1 cellular context compared by ENCODE assay signal in the genomic region with DNA sequence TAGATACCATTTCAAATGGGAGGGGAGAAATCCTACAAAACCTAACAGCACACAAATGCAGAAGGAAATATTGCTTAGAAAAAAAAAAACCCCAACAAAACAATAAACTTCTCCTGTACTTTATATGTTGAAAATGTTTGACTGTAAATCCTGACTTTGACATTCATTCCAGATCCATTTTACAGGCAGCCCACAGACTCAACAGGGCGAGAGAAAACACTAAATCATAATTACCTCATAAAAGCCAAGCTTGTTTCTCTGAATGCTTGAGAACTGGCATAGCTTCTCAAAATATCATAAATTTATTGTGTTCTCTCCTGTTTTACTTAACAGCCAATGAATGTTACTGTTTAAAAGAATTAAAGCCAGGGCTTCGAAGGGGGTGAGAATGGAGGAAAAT.
TF ChIP-seq lines count a peak whose summit lies in the region.

No MANE protein-coding gene starts in this region.

TF ChIP-seq in HEK293, 187 proteins besides CTCF, POLR2A, EP300 and RAD21 (continued from another document):
- TF ChIP-seq, protein P1, sequence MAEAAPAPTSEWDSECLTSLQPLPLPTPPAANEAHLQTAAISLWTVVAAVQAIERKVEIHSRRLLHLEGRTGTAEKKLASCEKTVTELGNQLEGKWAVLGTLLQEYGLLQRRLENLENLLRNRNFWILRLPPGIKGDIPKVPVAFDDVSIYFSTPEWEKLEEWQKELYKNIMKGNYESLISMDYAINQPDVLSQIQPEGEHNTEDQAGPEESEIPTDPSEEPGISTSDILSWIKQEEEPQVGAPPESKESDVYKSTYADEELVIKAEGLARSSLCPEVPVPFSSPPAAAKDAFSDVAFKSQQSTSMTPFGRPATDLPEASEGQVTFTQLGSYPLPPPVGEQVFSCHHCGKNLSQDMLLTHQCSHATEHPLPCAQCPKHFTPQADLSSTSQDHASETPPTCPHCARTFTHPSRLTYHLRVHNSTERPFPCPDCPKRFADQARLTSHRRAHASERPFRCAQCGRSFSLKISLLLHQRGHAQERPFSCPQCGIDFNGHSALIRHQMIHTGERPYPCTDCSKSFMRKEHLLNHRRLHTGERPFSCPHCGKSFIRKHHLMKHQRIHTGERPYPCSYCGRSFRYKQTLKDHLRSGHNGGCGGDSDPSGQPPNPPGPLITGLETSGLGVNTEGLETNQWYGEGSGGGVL (tag by site-specific recombination; IDR thresholded peaks at IDR 0.05) = no peak
- TF ChIP-seq, protein P2, sequence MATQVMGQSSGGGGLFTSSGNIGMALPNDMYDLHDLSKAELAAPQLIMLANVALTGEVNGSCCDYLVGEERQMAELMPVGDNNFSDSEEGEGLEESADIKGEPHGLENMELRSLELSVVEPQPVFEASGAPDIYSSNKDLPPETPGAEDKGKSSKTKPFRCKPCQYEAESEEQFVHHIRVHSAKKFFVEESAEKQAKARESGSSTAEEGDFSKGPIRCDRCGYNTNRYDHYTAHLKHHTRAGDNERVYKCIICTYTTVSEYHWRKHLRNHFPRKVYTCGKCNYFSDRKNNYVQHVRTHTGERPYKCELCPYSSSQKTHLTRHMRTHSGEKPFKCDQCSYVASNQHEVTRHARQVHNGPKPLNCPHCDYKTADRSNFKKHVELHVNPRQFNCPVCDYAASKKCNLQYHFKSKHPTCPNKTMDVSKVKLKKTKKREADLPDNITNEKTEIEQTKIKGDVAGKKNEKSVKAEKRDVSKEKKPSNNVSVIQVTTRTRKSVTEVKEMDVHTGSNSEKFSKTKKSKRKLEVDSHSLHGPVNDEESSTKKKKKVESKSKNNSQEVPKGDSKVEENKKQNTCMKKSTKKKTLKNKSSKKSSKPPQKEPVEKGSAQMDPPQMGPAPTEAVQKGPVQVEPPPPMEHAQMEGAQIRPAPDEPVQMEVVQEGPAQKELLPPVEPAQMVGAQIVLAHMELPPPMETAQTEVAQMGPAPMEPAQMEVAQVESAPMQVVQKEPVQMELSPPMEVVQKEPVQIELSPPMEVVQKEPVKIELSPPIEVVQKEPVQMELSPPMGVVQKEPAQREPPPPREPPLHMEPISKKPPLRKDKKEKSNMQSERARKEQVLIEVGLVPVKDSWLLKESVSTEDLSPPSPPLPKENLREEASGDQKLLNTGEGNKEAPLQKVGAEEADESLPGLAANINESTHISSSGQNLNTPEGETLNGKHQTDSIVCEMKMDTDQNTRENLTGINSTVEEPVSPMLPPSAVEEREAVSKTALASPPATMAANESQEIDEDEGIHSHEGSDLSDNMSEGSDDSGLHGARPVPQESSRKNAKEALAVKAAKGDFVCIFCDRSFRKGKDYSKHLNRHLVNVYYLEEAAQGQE (tag by site-specific recombination; IDR thresholded peaks at IDR 0.05) = no peak
- no peak for TF ChIP-seq ZNF548 (tag by site-specific recombination; IDR thresholded peaks at IDR 0.05)
- no peak for TF ChIP-seq MEIS1 (CRISPR knock-in tag; IDR thresholded peaks at IDR 0.05; ENCODE audit: borderline replicate concordance)
- TF ChIP-seq FEZF1 (tag by site-specific recombination; IDR thresholded peaks at IDR 0.05) = peak; percentile 37; the same call in 1 of the 2 replicates
- no peak for TF ChIP-seq ZNF530 (tag by site-specific recombination; IDR thresholded peaks at IDR 0.05; ENCODE audit: low read depth)
- TF ChIP-seq, protein P3, sequence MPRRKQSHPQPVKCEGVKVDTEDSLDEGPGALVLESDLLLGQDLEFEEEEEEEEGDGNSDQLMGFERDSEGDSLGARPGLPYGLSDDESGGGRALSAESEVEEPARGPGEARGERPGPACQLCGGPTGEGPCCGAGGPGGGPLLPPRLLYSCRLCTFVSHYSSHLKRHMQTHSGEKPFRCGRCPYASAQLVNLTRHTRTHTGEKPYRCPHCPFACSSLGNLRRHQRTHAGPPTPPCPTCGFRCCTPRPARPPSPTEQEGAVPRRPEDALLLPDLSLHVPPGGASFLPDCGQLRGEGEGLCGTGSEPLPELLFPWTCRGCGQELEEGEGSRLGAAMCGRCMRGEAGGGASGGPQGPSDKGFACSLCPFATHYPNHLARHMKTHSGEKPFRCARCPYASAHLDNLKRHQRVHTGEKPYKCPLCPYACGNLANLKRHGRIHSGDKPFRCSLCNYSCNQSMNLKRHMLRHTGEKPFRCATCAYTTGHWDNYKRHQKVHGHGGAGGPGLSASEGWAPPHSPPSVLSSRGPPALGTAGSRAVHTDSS (tag by site-specific recombination; IDR thresholded peaks at IDR 0.05) = no peak
- no peak for TF ChIP-seq SALL2 (tag by site-specific recombination; IDR thresholded peaks at IDR 0.05; ENCODE audit: borderline replicate concordance)
- TF ChIP-seq KLF9 (tag by site-specific recombination; IDR thresholded peaks at IDR 0.05; ENCODE audit: low read depth) = no peak
- no peak for TF ChIP-seq ZNF155 (tag by site-specific recombination; IDR thresholded peaks at IDR 0.05)
- no peak for TF ChIP-seq ZBTB8A (tag by site-specific recombination; IDR thresholded peaks at IDR 0.05)
- TF ChIP-seq ZNF311 (tag by site-specific recombination; IDR thresholded peaks at IDR 0.05; ENCODE audit: borderline replicate concordance) = no peak
- TF ChIP-seq ZFP41 (tag by site-specific recombination; IDR thresholded peaks at IDR 0.05; ENCODE audit: borderline replicate concordance) = no peak
- TF ChIP-seq ZBTB1 (tag by site-specific recombination; IDR thresholded peaks at IDR 0.05) = no peak
- TF ChIP-seq GLI4 (tag by site-specific recombination; IDR thresholded peaks at IDR 0.05) = no peak
- no peak for TF ChIP-seq SP2 (tag by site-specific recombination; IDR thresholded peaks at IDR 0.05)
- TF ChIP-seq ZNF670 (tag by site-specific recombination; IDR thresholded peaks at IDR 0.05; ENCODE audit: low read depth) = no peak
- no peak for TF ChIP-seq ZNF37A (tag by site-specific recombination; IDR thresholded peaks at IDR 0.05)
- peak; percentile 47; the same call in 1 of the 2 replicates for TF ChIP-seq SCRT2 (tag by site-specific recombination; IDR thresholded peaks at IDR 0.05)
- TF ChIP-seq ZNF510 (tag by site-specific recombination; IDR thresholded peaks at IDR 0.05; ENCODE audit: insufficient replicate concordance) = no peak
